31 cellular contexts compared by ENCODE assay signal in genomic region chr2:305366-305765, GRCh38. TPM values are rescaled to one million over a fixed set of nuclear protein-coding genes. Genes with fewer than 3 reads are reported as not detected.
"Had no signal": no experiment of that assay in that cellular context is flagged by ENCODE, and none has a peak within 500 bp of the region (broad histone marks: within the 10 kb centered on the region; RNA-seq: fewer than 3 reads in every experiment).

No MANE protein-coding gene starts in this region.

- H2AFZ ChIP-seq: neural progenitor cell, parathyroid adenoma had no signal

- DNase-seq: natural killer cell; occipital lobe; ovary; posterior cingulate gyrus; psoas muscle; right cardiac atrium; spleen; stimulated activated CD4-positive, alpha-beta T cell treated with anti-CD3 and anti-CD28 coated beads, Interleukin-12 subunit alpha, Interleukin-12 subunit beta, amount 100 ng/mL, for 4 hours; stimulated activated CD4-positive, alpha-beta T cell treated with anti-CD3 and anti-CD28 coated beads, Interleukin-1b, Interleukin-23, amount 100 ng/mL, for 48 hours; stimulated activated CD4-positive, alpha-beta T cell treated with anti-CD3 and anti-CD28 coated beads, Interleukin-4, amount 100 ng/mL, for 1 hour; stimulated activated CD4-positive, alpha-beta T cell treated with anti-CD3 and anti-CD28 coated beads, Interleukin-4, amount 100 ng/mL, for 4 hours; stimulated activated CD8-positive, alpha-beta memory T cell treated with anti-CD3 and anti-CD28 coated beads, Interleukin-4, amount 100 ng/mL, for 48 hours; stimulated activated naive CD4-positive, alpha-beta T cell; stimulated activated naive CD8-positive, alpha-beta T cell treated with anti-CD3 and anti-CD28 coated beads, Interleukin-15, amount 100 ng/mL, for 72 hours; stimulated activated naive CD8-positive, alpha-beta T cell treated with anti-CD3 and anti-CD28 coated beads, Interleukin-15, Interleukin-2, amounts not matched to agents 100 U/mL and 50 U/mL, for 24 hours; substantia nigra; testis; tibial artery; transverse colon; upper lobe of left lung had no signal

- H3K4me2 ChIP-seq: neural progenitor cell, smooth muscle cell had no signal

- H3K9ac ChIP-seq: neural progenitor cell, parathyroid adenoma had no signal

- H3K36me3 ChIP-seq: neural progenitor cell, ovary, spleen, suprapubic skin, tibial artery, transverse colon, upper lobe of left lung, vagina had no signal

- H3K27ac ChIP-seq: neural progenitor cell, ovary, parathyroid adenoma, psoas muscle, skin epidermis, spleen, suprapubic skin, testis, tibial artery, transverse colon, upper lobe of left lung, vagina had no signal

- H3K4me1 ChIP-seq: parathyroid adenoma, psoas muscle, spleen, suprapubic skin, testis, tibial artery, transverse colon, upper lobe of left lung, vagina had no signal

- H3K27me3 ChIP-seq: neural progenitor cell, ovary, spleen, suprapubic skin, testis, tibial artery, transverse colon, upper lobe of left lung, vagina had no signal

- ATAC-seq: natural killer cell; psoas muscle; right cardiac atrium; sciatic nerve; stimulated activated memory B cell treated with anti-CD40 and anti-IgM and Interleukin-4, amounts not matched to agents 10 μg/mL and 1 μg/mL and 100 μg/mL, for 72 hours; stimulated activated naive CD8-positive, alpha-beta T cell treated with anti-CD3 and anti-CD28 coated beads, Interleukin-15, amount 100 ng/mL, for 72 hours; stimulated activated naive CD8-positive, alpha-beta T cell treated with anti-CD3 and anti-CD28 coated beads, Interleukin-15, Interleukin-2, amounts not matched to agents 100 U/mL and 50 U/mL, for 24 hours had no signal

- H3K9me3 ChIP-seq: ovary, psoas muscle, suprapubic skin, testis, transverse colon, vagina had no signal

- H3K4me3 ChIP-seq: neural progenitor cell, ovary, psoas muscle, skin epidermis, smooth muscle cell, spleen, suprapubic skin, testis, tibial artery, transverse colon, upper lobe of left lung, vagina had no signal

- H3K79me2 ChIP-seq: parathyroid adenoma had no signal

- FAIRE-seq: urothelium cell line had no signal

RNA-seq across cellular contexts. Expression of gene ALKAL2, which starts 17.5 kb away (rescaled TPM):
- total RNA-seq: osteoblast had no signal
- polyA plus RNA-seq: neural cell had no signal
